In genomic region chr16:85463228-85463611, GRCh38 we compare ENCODE assay signal across 10 cellular contexts.
DNase-seq lines count a peak whose midpoint lies in the region; ATAC-seq and TF ChIP-seq lines count a peak whose summit lies in the region.
"Had no signal": no experiment of that assay in that cellular context is flagged by ENCODE, and none has a peak within 500 bp of the region (broad histone marks: within the 10 kb centered on the region; RNA-seq: fewer than 3 reads in every experiment).

No MANE protein-coding gene starts in this region.

- no peaks in the 10 kb centered on the region for H3K9me3 Mint-ChIP-seq in CD4-positive, alpha-beta T cell
- H3K9me3 Mint-ChIP-seq in effector memory CD8-positive, alpha-beta T cell: no peaks in the 10 kb centered on the region

- ATAC-seq in CD4-positive, alpha-beta T cell (ENCODE audit: poor library complexity): no peak
- no peak for ATAC-seq in effector memory CD8-positive, alpha-beta T cell (replicated peaks)
- ATAC-seq in HG02973 (IDR thresholded peaks at IDR 0.05; ENCODE audit: unreplicated experiment) (no peak), HG03457 (IDR thresholded peaks at IDR 0.05; ENCODE audit: unreplicated experiment) (no peak)

- intact Hi-C loops in CD4-positive, alpha-beta T cell (cut with DNase I, micrococcal nuclease): no loop called here

- POLR2A ChIA-PET in CD4-positive, alpha-beta T cell (lab: Charles Lee): no interaction called here

- TF ChIP-seq CTCF in CD4-positive, alpha-beta T cell (IDR thresholded peaks at IDR 0.05): no peak

- no peak overlapping the region for H3K27ac Mint-ChIP-seq in CD4-positive, alpha-beta T cell
- no peak overlapping the region for H3K27ac Mint-ChIP-seq in effector memory CD8-positive, alpha-beta T cell

- peaks cover 39% of the 10 kb centered on the region for H3K27me3 ChIP-seq in CD4-positive, alpha-beta T cell (ENCODE audit: control insufficient read depth, insufficient read depth, low read length)

- H3K4me3 Mint-ChIP-seq in CD4-positive, alpha-beta T cell: peak overlapping the region; percentile 58
- H3K4me3 Mint-ChIP-seq in effector memory CD8-positive, alpha-beta T cell: peak overlapping the region; percentile 25 to 45

- CTCF ChIA-PET in CD4-positive, alpha-beta T cell (lab: Charles Lee): no interaction called here

- no peaks in the 10 kb centered on the region for H3K9me3 ChIP-seq in CD4-positive, alpha-beta T cell (ENCODE audit: control insufficient read depth, low read length)

- H3K27me3 Mint-ChIP-seq in CD4-positive, alpha-beta T cell: peaks cover 38% of the 10 kb centered on the region
- H3K27me3 Mint-ChIP-seq in effector memory CD8-positive, alpha-beta T cell: peaks cover 41 to 60% of the 10 kb centered on the region in 2 donors

- H3K27ac ChIP-seq in CD4-positive, alpha-beta T cell (ENCODE audit: low read depth, low read length): no peak overlapping the region
- H3K27ac ChIP-seq: brain microvascular endothelial cell had no signal

- H3K4me1 Mint-ChIP-seq in CD4-positive, alpha-beta T cell (ENCODE audit: low read depth): peaks cover 5% of the 10 kb centered on the region
- H3K4me1 Mint-ChIP-seq in effector memory CD8-positive, alpha-beta T cell (ENCODE audit: low read depth in 2 of 2): peaks cover 5 to 9% of the 10 kb centered on the region in 2 donors

- H3K36me3 Mint-ChIP-seq in CD4-positive, alpha-beta T cell (ENCODE audit: low read depth): no peaks in the 10 kb centered on the region
- H3K36me3 Mint-ChIP-seq in effector memory CD8-positive, alpha-beta T cell (ENCODE audit: insufficient read depth): peaks cover 5% of the 10 kb centered on the region

- DNase-seq in CD4-positive, alpha-beta T cell: no peak
- DNase-seq in Jurkat, Clone E6-1 (ENCODE audit: low read depth, low spot score): no peak
- no peak for DNase-seq in effector memory CD8-positive, alpha-beta T cell
- DNase-seq in retina: peak; percentile 65
- no peak for DNase-seq in NCI-H1694 (lab: John Stamatoyannopoulos, UW)
- no peak for DNase-seq in activated effector memory CD4-positive, alpha-beta T cell treated with anti-CD3 and anti-CD28 coated beads, Interleukin-2, amount 50 U/mL, for 16 hours
- DNase-seq: activated CD8-positive, alpha-beta memory T cell treated with anti-CD3 and anti-CD28 coated beads, Interleukin-2, amount 50 U/mL, for 4 hours; brain microvascular endothelial cell had no signal

- peak overlapping the region; percentile 9; the same call in 1 of the 2 replicates for H3K4me3 ChIP-seq in Jurkat, Clone E6-1 (ENCODE audit: low read length)
